Comparison of ENCODE assay signal across 1 cellular context in the genomic region with DNA sequence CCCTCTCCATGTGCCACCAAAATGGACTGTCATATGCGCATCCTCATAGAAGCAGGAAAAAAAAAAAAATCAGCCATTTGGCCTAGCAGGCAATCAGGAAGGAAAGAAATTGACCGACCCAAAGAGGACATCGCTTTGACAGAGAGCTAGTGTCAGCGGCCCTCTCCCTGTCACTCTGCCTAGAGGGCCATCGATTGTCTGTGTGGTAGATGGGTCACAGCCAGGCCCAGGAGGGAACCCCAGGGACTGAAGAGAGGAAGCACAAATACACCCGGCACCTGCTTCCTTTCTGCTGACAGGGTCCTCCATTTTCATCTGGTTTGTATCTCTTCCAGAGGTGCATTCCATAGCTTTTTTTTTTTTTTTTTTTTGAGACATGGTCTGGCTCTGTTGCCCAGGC.
TF ChIP-seq lines count a peak whose summit lies in the region.

No MANE protein-coding gene starts in this region.

TF ChIP-seq in IMR-90, 13 proteins besides CTCF, POLR2A, EP300 and RAD21:
- TF ChIP-seq CEBPB (IDR thresholded peaks at IDR 0.05; ENCODE audit: low read depth, low read length) (no peak), MXI1 (IDR thresholded peaks at IDR 0.05; ENCODE audit: borderline replicate concordance, low read depth, low read length) (no peak), RCOR1 (IDR thresholded peaks at IDR 0.05; ENCODE audit: insufficient replicate concordance, low read length) (no peak), MAFK (IDR thresholded peaks at IDR 0.05; ENCODE audit: low read depth, low read length) (no peak), MAZ (IDR thresholded peaks at IDR 0.05; ENCODE audit: borderline replicate concordance, low read depth, low read length) (no peak), BHLHE40 (IDR thresholded peaks at IDR 0.05; ENCODE audit: low read depth, low read length) (no peak), ELK1 (IDR thresholded peaks at IDR 0.05; ENCODE audit: borderline replicate concordance, low read depth, low read length) (no peak), RFX5 (IDR thresholded peaks at IDR 0.05; ENCODE audit: low read depth, low read length) (no peak), NFE2L2 (IDR thresholded peaks at IDR 0.05; ENCODE audit: low read depth, low read length) (no peak), CHD1 (IDR thresholded peaks at IDR 0.05; ENCODE audit: low read depth, low read length) (no peak), FOS (IDR thresholded peaks at IDR 0.05; ENCODE audit: low read depth, low read length) (no peak), SMC3 (IDR thresholded peaks at IDR 0.05; ENCODE audit: low read depth, low read length) (no peak)
- TF ChIP-seq, protein P1, sequence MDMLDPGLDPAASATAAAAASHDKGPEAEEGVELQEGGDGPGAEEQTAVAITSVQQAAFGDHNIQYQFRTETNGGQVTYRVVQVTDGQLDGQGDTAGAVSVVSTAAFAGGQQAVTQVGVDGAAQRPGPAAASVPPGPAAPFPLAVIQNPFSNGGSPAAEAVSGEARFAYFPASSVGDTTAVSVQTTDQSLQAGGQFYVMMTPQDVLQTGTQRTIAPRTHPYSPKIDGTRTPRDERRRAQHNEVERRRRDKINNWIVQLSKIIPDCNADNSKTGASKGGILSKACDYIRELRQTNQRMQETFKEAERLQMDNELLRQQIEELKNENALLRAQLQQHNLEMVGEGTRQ (IDR thresholded peaks at IDR 0.05; ENCODE audit: low read depth, low read length): no peak
